10 cellular contexts compared by ENCODE assay signal in genomic region chr15:37133619-37134018, GRCh38. TPM values are rescaled to one million over a fixed set of nuclear protein-coding genes. Genes with fewer than 3 reads are reported as not detected.
A peak's percentile ranks its signal among the peaks of the same experiment; 100 is the strongest.
DNase-seq lines count a peak whose midpoint lies in the region; ATAC-seq and TF ChIP-seq lines count a peak whose summit lies in the region.
"Had no signal": no experiment of that assay in that cellular context is flagged by ENCODE, and none has a peak within 500 bp of the region (broad histone marks: within the 10 kb centered on the region; RNA-seq: fewer than 3 reads in every experiment).

No MANE protein-coding gene starts in this region.

- no peak for ATAC-seq in HG03175 (IDR thresholded peaks at IDR 0.05; ENCODE audit: unreplicated experiment)

- H3K4me3 ChIP-seq in fibroblast of the aortic adventitia (ENCODE audit: low read depth, low read length) (no peak overlapping the region), tibial artery (no peak overlapping the region)
- H3K4me3 ChIP-seq: BLaER1 treated with 17β-estradiol and CSF1 and Interleukin-3, amounts not matched to agents 10 nM and 100 nM had no signal

- TF ChIP-seq CTCF in fibroblast of the aortic adventitia (IDR thresholded peaks at IDR 0.05; ENCODE audit: insufficient read depth, low read length) (peak; percentile 44), tibial artery (IDR thresholded peaks at IDR 0.05) (peak; percentile 29 to 32)

- peaks cover 0 to 3% of the 10 kb centered on the region in 2 donors for H3K27me3 ChIP-seq in tibial artery
- H3K27me3 ChIP-seq: BLaER1 treated with 17β-estradiol and CSF1 and Interleukin-3, amounts not matched to agents 10 nM and 100 nM had no signal

- H3K36me3 ChIP-seq in tibial artery: no peaks in the 10 kb centered on the region
- H3K36me3 ChIP-seq: BLaER1 treated with 17β-estradiol and CSF1 and Interleukin-3, amounts not matched to agents 10 nM and 100 nM had no signal

- no peaks in the 10 kb centered on the region for H3K4me1 ChIP-seq in tibial artery

- intact Hi-C loops in tibial artery (cut with DNase I; ENCODE audit: low total_unique reads): loop anchor here (5.0 kb wide), 1 partner anchor 251 kb away; no protein-coding TSS in a partner anchor

- no peaks in the 10 kb centered on the region for H3K9me3 ChIP-seq in tibial artery
- H3K9me3 ChIP-seq: BLaER1 treated with 17β-estradiol and CSF1 and Interleukin-3, amounts not matched to agents 10 nM and 100 nM had no signal

- H3K27ac ChIP-seq in tibial artery: no peak overlapping the region
- H3K27ac ChIP-seq: BLaER1 treated with 17β-estradiol and CSF1 and Interleukin-3, amounts not matched to agents 10 nM and 100 nM had no signal

- DNase-seq in NCI-H82 (lab: John Stamatoyannopoulos, UW) (peak; percentile 31), NCI-H82 treated with DMSO at 0.1 percent for 48 hours (lab: John Stamatoyannopoulos, UW; ENCODE audit: unreplicated experiment) (no peak), RKO (ENCODE audit: low spot score) (peak; percentile 62), fibroblast of the aortic adventitia (ENCODE audit: low read depth) (peak; percentile 75), tibial artery (no peak), nucleus accumbens (lab: John Stamatoyannopoulos, UW) (no peak)
- no peak for DNase-seq in activated CD4-positive, CD25-positive, alpha-beta regulatory T cell treated with anti-CD3 and anti-CD28 coated beads, Interleukin-2, amount 50 U/mL, for 72 hours
- DNase-seq: MV-4-11 had no signal

RNA-seq across cellular contexts. Expression of gene MEIS2, which starts 33.3 kb away (rescaled TPM):
- 43.7 and 84.0 TPM in 2 replicates for total RNA-seq in fibroblast of the aortic adventitia (ENCODE audit: low replicate concordance)

Comparison
In these comparisons a context has a peak if more than half of its experiments do, and no peak if none do; other contexts are left out.
1. DNase-seq: peak in NCI-H82 (single experiment), RKO (single experiment) and fibroblast of the aortic adventitia (single experiment); none in NCI-H82 treated with DMSO at 0.1 percent for 48 hours (single experiment), tibial artery (0 of 2), activated CD4-positive, CD25-positive, alpha-beta regulatory T cell treated with anti-CD3 and anti-CD28 coated beads, Interleukin-2, amount 50 U/mL, for 72 hours (single experiment) and nucleus accumbens (0 of 56).